Comparison of ENCODE assay signal across 10 cellular contexts in genomic region chr20:38125157-38126056, GRCh38. TPM values are rescaled to one million over a fixed set of nuclear protein-coding genes. Genes with fewer than 3 reads are reported as not detected.
DNase-seq lines count a peak whose midpoint lies in the region; ATAC-seq and TF ChIP-seq lines count a peak whose summit lies in the region.
"Had no signal": no experiment of that assay in that cellular context is flagged by ENCODE, and none has a peak within 500 bp of the region (broad histone marks: within the 10 kb centered on the region; RNA-seq: fewer than 3 reads in every experiment).

No MANE protein-coding gene starts in this region.

- POLR2A ChIA-PET in AG04450 (lab: Yijun Ruan, JAX): interaction anchor here (1.0 kb wide), 2 partner anchors 41 to 52 kb away, joined by 3 to 6 read pairs; no protein-coding TSS in a partner anchor

- TF ChIP-seq CTCF in AG04450 (IDR thresholded peaks at IDR 0.05; ENCODE audit: low read depth, low read length): peak; percentile 28; the same call in 1 of the 2 replicates
- peak; percentile 26 for TF ChIP-seq CTCF in chondrocyte (IDR thresholded peaks at IDR 0.05)
- peak; percentile 18 for TF ChIP-seq CTCF in lower lobe of right lung (IDR thresholded peaks at IDR 0.05)
- TF ChIP-seq CTCF in GM20000 (IDR thresholded peaks at IDR 0.05; ENCODE audit: extremely low read depth, missing control alignments): no peak

- no peaks in the 10 kb centered on the region for H3K36me3 Mint-ChIP-seq in chondrocyte (ENCODE audit: low read depth)
- H3K36me3 Mint-ChIP-seq: activated naive CD4-positive, alpha-beta T cell treated with anti-CD3 and anti-CD28 coated beads, Interleukin-2, amount 50 U/mL, for 24 hours had no signal

- H3K4me3 Mint-ChIP-seq in chondrocyte (ENCODE audit: unreplicated experiment): no peak overlapping the region
- H3K4me3 Mint-ChIP-seq: activated naive CD4-positive, alpha-beta T cell treated with anti-CD3 and anti-CD28 coated beads, Interleukin-2, amount 50 U/mL, for 24 hours had no signal

- peak overlapping the region; percentile 22 for H3K27ac Mint-ChIP-seq in chondrocyte (ENCODE audit: unreplicated experiment)
- H3K27ac Mint-ChIP-seq: activated naive CD4-positive, alpha-beta T cell treated with anti-CD3 and anti-CD28 coated beads, Interleukin-2, amount 50 U/mL, for 24 hours had no signal

- CTCF ChIA-PET in AG04450 (lab: Charles Lee): interaction anchor here (1.0 to 1.7 kb wide), 2 partner anchors 52 to 98 kb away, joined by 5 read pairs; no protein-coding TSS in a partner anchor

- peak; percentile 69 to 73 for ATAC-seq in lower lobe of right lung
- no peak for ATAC-seq in GM18870 (IDR thresholded peaks at IDR 0.05; ENCODE audit: unreplicated experiment)
- no peak for ATAC-seq in HG03097 (IDR thresholded peaks at IDR 0.05; ENCODE audit: low FRiP score, unreplicated experiment)

- intact Hi-C loops in lower lobe of right lung (cut with DNase I): no loop called here

- H3K9me3 Mint-ChIP-seq in chondrocyte (ENCODE audit: low read depth): no peaks in the 10 kb centered on the region
- H3K9me3 Mint-ChIP-seq: activated naive CD4-positive, alpha-beta T cell treated with anti-CD3 and anti-CD28 coated beads, Interleukin-2, amount 50 U/mL, for 24 hours had no signal

- DNase-seq in AG04450 (ENCODE audit: low read depth, low spot score) (no peak), NCI-H2029 treated with DMSO at 0.1 percent for 48 hours (lab: John Stamatoyannopoulos, UW) (peak; percentile 95), chondrocyte (ENCODE audit: low spot score) (peak; percentile 61), lower lobe of right lung (peak; percentile 74), GM20000 (ENCODE audit: low spot score) (no peak), iPS-NIHi11 (ENCODE audit: low spot score) (no peak)
- DNase-seq: AML-193 had no signal

- H3K27me3 Mint-ChIP-seq in chondrocyte (ENCODE audit: low read depth): no peaks in the 10 kb centered on the region
- H3K27me3 Mint-ChIP-seq: activated naive CD4-positive, alpha-beta T cell treated with anti-CD3 and anti-CD28 coated beads, Interleukin-2, amount 50 U/mL, for 24 hours had no signal

- H3K4me3 ChIP-seq in AG04450 (ENCODE audit: low read depth, low read length): no peak overlapping the region
- H3K4me3 ChIP-seq in lower lobe of right lung: no peak overlapping the region

- peaks cover 10% of the 10 kb centered on the region for H3K36me3 ChIP-seq in lower lobe of right lung

- H3K27me3 ChIP-seq in AG04450 (ENCODE audit: control insufficient read depth, insufficient read depth, low read length) (no peaks in the 10 kb centered on the region), lower lobe of right lung (ENCODE audit: low read depth) (no peaks in the 10 kb centered on the region)

- peaks cover 37% of the 10 kb centered on the region for H3K4me1 Mint-ChIP-seq in chondrocyte (ENCODE audit: low read depth)
- H3K4me1 Mint-ChIP-seq: activated naive CD4-positive, alpha-beta T cell treated with anti-CD3 and anti-CD28 coated beads, Interleukin-2, amount 50 U/mL, for 24 hours had no signal

- H3K9me3 ChIP-seq in AG04450 (ENCODE audit: control insufficient read depth, insufficient read depth, low read length) (no peaks in the 10 kb centered on the region; the same call in 1 of the 2 replicates), lower lobe of right lung (no peaks in the 10 kb centered on the region)

- peaks cover 41% of the 10 kb centered on the region for H3K4me1 ChIP-seq in lower lobe of right lung

- peak overlapping the region; percentile 12 for H3K27ac ChIP-seq in AG04450 (ENCODE audit: low read depth, low read length)
- H3K27ac ChIP-seq in lower lobe of right lung: peak overlapping the region; percentile 66

RNA-seq across cellular contexts. Expression of gene TGM2, which starts 39.7 kb away (rescaled TPM):
- polyA plus RNA-seq in AG04450 (2011; rRNA removed): 326 and 398 TPM in 2 replicates
- polyA minus RNA-seq in AG04450 (2011; rRNA and poly(A)+ RNA removed): 277 and 363 TPM in 2 replicates
- 7.1 to 22.3 TPM (median 17.7 TPM) in 3 replicates for total RNA-seq in chondrocyte
- total RNA-seq in lower lobe of right lung: 362 TPM

Comparison
In these comparisons a context has a peak if more than half of its experiments do, and no peak if none do; other contexts are left out.
1. DNase-seq: peak in NCI-H2029 treated with DMSO at 0.1 percent for 48 hours (single experiment), chondrocyte (single experiment) and lower lobe of right lung (single experiment); none in AG04450 (single experiment), GM20000 (single experiment) and iPS-NIHi11 (single experiment).
2. ATAC-seq: peak in lower lobe of right lung (2 of 2); none in GM18870 (single experiment) and HG03097 (single experiment).
3. RNA of gene TGM2, which starts 39.7 kb away (total RNA-seq): 362 TPM in lower lobe of right lung (single experiment); 7.1 to 22.3 TPM in chondrocyte; every median in the first group is over 10 times any median in the second.